Comparison of ENCODE assay signal across 8 cellular contexts in the genomic region with DNA sequence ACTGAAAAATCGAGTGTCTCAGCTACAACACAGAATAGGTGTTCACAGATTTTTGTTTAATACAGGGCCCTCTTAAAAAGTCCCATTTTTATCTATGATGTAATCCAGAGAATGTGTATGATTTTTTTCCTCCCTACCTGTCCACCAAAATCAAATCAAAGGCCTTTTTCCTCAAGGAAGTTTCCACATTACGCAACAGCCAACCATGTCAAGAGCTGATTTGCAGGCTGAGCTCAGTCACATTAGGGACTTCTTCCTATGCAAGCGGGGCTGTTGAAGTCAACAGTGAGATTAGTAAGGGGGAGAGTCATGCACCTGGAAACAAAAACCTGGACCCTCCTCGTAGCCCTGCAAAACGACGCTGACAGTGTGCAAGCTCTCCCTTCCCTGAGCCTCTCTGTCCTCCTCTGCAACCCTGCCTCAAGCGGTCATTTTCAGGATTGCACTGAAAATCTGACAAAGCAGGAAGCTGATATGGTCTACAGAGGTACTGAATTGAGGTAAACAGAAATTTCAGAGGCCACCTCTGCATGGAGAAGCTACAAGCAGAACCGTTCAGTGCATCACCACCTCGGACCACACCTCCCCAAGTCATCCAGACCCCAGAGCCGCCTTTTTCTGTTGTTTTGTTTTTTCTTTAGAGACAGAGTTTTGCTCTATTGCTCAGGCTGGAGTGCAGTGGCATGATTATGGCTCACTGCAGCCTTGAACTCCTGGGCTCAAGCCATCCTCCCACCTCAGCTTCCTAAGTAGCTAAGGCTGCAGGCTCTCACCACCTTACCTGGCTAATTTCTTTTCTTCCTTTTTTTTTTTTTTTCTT. TPM values are rescaled to one million over a fixed set of nuclear protein-coding genes. Genes with fewer than 3 reads are reported as not detected.
DNase-seq lines count a peak whose midpoint lies in the region; ATAC-seq and TF ChIP-seq lines count a peak whose summit lies in the region.

No MANE protein-coding gene starts in this region.

- DNase-seq in cardiac muscle cell (ENCODE audit: low read depth in 1 of 2, low spot score in 1 of 2) (peak; percentile 41 to 65), cardiac septum (ENCODE audit: low spot score) (no peak), NCI-H1105 (lab: John Stamatoyannopoulos, UW) (peak; percentile 63), T-helper 9 cell (peak; percentile 41), body of pancreas (peak; percentile 51 to 59 (median 56)), left lobe of liver (ENCODE audit: low spot score) (peak; percentile 60)
- DNase-seq in stimulated activated CD8-positive, alpha-beta memory T cell treated with anti-CD3 and anti-CD28 coated beads, Interleukin-12 subunit alpha, Interleukin-12 subunit beta, amount 100 ng/mL, for 4 hours (ENCODE audit: low read depth), result peak; percentile 25

- H3K27me3 ChIP-seq in cardiac muscle cell, result no peaks in the 10 kb centered on the region
- no peaks in the 10 kb centered on the region for H3K27me3 ChIP-seq in body of pancreas

- H3K9me3 ChIP-seq in cardiac muscle cell (ENCODE audit: low read depth), result no peaks in the 10 kb centered on the region
- H3K9me3 ChIP-seq in body of pancreas, result no peaks in the 10 kb centered on the region

- no peaks in the 10 kb centered on the region for H3K4me1 ChIP-seq in cardiac muscle cell (ENCODE audit: low read depth)
- no peaks in the 10 kb centered on the region for H3K4me1 ChIP-seq in body of pancreas

- intact Hi-C loops in cardiac septum (cut with DNase I) (no loop called here), body of pancreas (cut with DNase I) (no loop called here)

- TF ChIP-seq CTCF in cardiac muscle cell (IDR thresholded peaks at IDR 0.05; ENCODE audit: low read depth, low read length), result peak; percentile 79
- TF ChIP-seq CTCF in body of pancreas (IDR thresholded peaks at IDR 0.05), result peak; percentile 37 to 73 (median 66)

- H3K27ac ChIP-seq in cardiac muscle cell (no peak overlapping the region), body of pancreas (no peak overlapping the region)

- no peak overlapping the region for H3K4me3 ChIP-seq in cardiac muscle cell
- no peak overlapping the region for H3K4me3 ChIP-seq in body of pancreas

- TF ChIP-seq POLR2A in body of pancreas (IDR thresholded peaks at IDR 0.05), result no peak

- 15 to 17% methylated on average over 10 of the region's 10 CpGs for WGBS in body of pancreas, 2 donors

- H3K36me3 ChIP-seq in cardiac muscle cell, result no peaks in the 10 kb centered on the region
- H3K36me3 ChIP-seq in body of pancreas (replicated peaks in 1 of 2; ENCODE audit: insufficient read depth in 1 of 2, low read depth in 2 of 2), result no peaks in the 10 kb centered on the region

- ATAC-seq in HG02678 (IDR thresholded peaks at IDR 0.05; ENCODE audit: unreplicated experiment) (peak; percentile 99), body of pancreas (peak; percentile 73), left lobe of liver (peak; percentile 73)

RNA-seq across cellular contexts. Expression of gene SFXN1, which starts 13.7 kb away (rescaled TPM):
- total RNA-seq in cardiac muscle cell (98.2 and 103 TPM in 2 replicates), cardiac septum (30.1 TPM), body of pancreas (10 to 100 TPM; 11.7 to 29.3 TPM), left lobe of liver (81.0 TPM)
- 81.5 and 102 TPM in 2 replicates for polyA plus RNA-seq in cardiac muscle cell

RNA-seq across cellular contexts. Expression of gene DRD1, which starts 20.6 kb away (rescaled TPM):
- total RNA-seq in cardiac muscle cell (1.3 and 3.1 TPM in 2 replicates), cardiac septum (0.05 TPM), body of pancreas (not detected), left lobe of liver (0.13 TPM)
- 0.96 and 4.0 TPM in 2 replicates for polyA plus RNA-seq in cardiac muscle cell
